ENCODE assay signal across 28 cellular contexts in the genomic region with DNA sequence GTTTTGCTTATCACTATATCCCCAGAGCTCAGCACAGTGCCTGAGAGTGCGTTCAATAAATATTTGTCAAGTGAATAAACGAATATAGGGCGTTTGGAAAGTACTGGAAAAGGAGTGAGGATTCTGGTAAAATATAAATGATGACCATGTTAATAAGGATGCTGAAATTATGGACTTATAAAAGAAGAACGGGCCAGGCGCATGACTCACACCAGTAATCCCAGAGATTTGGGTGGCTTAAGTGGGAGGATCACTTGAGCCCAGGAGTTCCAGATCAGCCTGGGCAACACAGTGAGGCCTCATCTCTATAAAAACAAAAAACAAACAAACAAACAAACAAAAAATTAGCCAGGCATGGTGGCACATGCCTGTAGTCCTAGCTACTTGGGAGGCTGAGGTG.
"Had no signal": no experiment of that assay in that cellular context is flagged by ENCODE, and none has a peak within 500 bp of the region (broad histone marks: within the 10 kb centered on the region; RNA-seq: fewer than 3 reads in every experiment).

No MANE protein-coding gene starts in this region.

- FAIRE-seq: small intestine had no signal

- H3K36me3 ChIP-seq: neural progenitor cell, ovary, tibial artery, uterus had no signal

- DNase-seq: natural killer cell; occipital lobe; ovary; posterior cingulate gyrus; psoas muscle; right cardiac atrium; right lobe of liver; sigmoid colon; small intestine; spleen; stimulated activated CD4-positive, alpha-beta T cell treated with anti-CD3 and anti-CD28 coated beads, Interleukin-12 subunit alpha, Interleukin-12 subunit beta, amount 100 ng/mL, for 4 hours; stimulated activated CD4-positive, alpha-beta T cell treated with anti-CD3 and anti-CD28 coated beads, Interleukin-1b, Interleukin-23, amount 100 ng/mL, for 48 hours; stimulated activated CD4-positive, alpha-beta T cell treated with anti-CD3 and anti-CD28 coated beads, Interleukin-4, amount 100 ng/mL, for 1 hour; stimulated activated CD4-positive, alpha-beta T cell treated with anti-CD3 and anti-CD28 coated beads, Interleukin-4, amount 100 ng/mL, for 4 hours; stimulated activated CD8-positive, alpha-beta memory T cell treated with anti-CD3 and anti-CD28 coated beads, Interleukin-4, amount 100 ng/mL, for 48 hours; stimulated activated naive CD4-positive, alpha-beta T cell; stimulated activated naive CD8-positive, alpha-beta T cell treated with anti-CD3 and anti-CD28 coated beads, Interleukin-15, amount 100 ng/mL, for 72 hours; stimulated activated naive CD8-positive, alpha-beta T cell treated with anti-CD3 and anti-CD28 coated beads, Interleukin-15, Interleukin-2, amounts not matched to agents 100 U/mL and 50 U/mL, for 24 hours; substantia nigra; testis; tibial artery; transverse colon; upper lobe of right lung; uterus had no signal

- H3K9me3 ChIP-seq: ovary, psoas muscle, right lobe of liver, sigmoid colon, spleen, suprapubic skin, testis, tibial artery, transverse colon, upper lobe of right lung, uterus had no signal

- H3K27me3 ChIP-seq: neural progenitor cell, ovary, right lobe of liver, sigmoid colon, spleen, suprapubic skin, testis, tibial artery, transverse colon, upper lobe of right lung, uterus had no signal

- H3K4me1 ChIP-seq: neural progenitor cell, parathyroid adenoma, psoas muscle, right lobe of liver, suprapubic skin, testis, tibial artery, upper lobe of right lung, uterus had no signal

- H3K4me3 ChIP-seq: neural progenitor cell, ovary, psoas muscle, right lobe of liver, sigmoid colon, spleen, suprapubic skin, testis, tibial artery, transverse colon, upper lobe of right lung, uterus had no signal

- ATAC-seq: natural killer cell; psoas muscle; right cardiac atrium; right lobe of liver; stimulated activated memory B cell treated with anti-CD40 and anti-IgM and Interleukin-4, amounts not matched to agents 10 μg/mL and 1 μg/mL and 100 μg/mL, for 72 hours; stimulated activated naive CD8-positive, alpha-beta T cell treated with anti-CD3 and anti-CD28 coated beads, Interleukin-15, amount 100 ng/mL, for 72 hours; stimulated activated naive CD8-positive, alpha-beta T cell treated with anti-CD3 and anti-CD28 coated beads, Interleukin-15, Interleukin-2, amounts not matched to agents 100 U/mL and 50 U/mL, for 24 hours; upper lobe of right lung had no signal

- H3K27ac ChIP-seq: neural progenitor cell, ovary, parathyroid adenoma, psoas muscle, right lobe of liver, sigmoid colon, spleen, suprapubic skin, testis, tibial artery, transverse colon, upper lobe of right lung, uterus had no signal
